In genomic region chr2:228841877-228842276, GRCh38 we compare ENCODE assay signal across 19 cellular contexts.
DNase-seq lines count a peak whose midpoint lies in the region; ATAC-seq and TF ChIP-seq lines count a peak whose summit lies in the region.
"Had no signal": no experiment of that assay in that cellular context is flagged by ENCODE, and none has a peak within 500 bp of the region (broad histone marks: within the 10 kb centered on the region; RNA-seq: fewer than 3 reads in every experiment).

No MANE protein-coding gene starts in this region.

- H3K9me3 ChIP-seq in left ventricle myocardium inferior (replicated peaks) = no peaks in the 10 kb centered on the region
- H3K9me3 ChIP-seq in fibroblast of lung (ENCODE audit: control insufficient read depth, insufficient read depth, low read depth, low read length) = no peaks in the 10 kb centered on the region
- H3K9me3 ChIP-seq in uterus = no peaks in the 10 kb centered on the region
- H3K9me3 ChIP-seq: esophagus muscularis mucosa, lower lobe of right lung, vagina had no signal

- H3K36me3 ChIP-seq in left ventricle myocardium inferior = no peaks in the 10 kb centered on the region
- H3K36me3 ChIP-seq in fibroblast of lung (ENCODE audit: control insufficient read depth, insufficient read depth, low read length) = no peaks in the 10 kb centered on the region
- H3K36me3 ChIP-seq in uterus = no peaks in the 10 kb centered on the region
- H3K36me3 ChIP-seq: esophagus muscularis mucosa, lower lobe of right lung, vagina had no signal

- intact Hi-C loops in left ventricle myocardium inferior (cut with micrococcal nuclease) = no loop called here
- intact Hi-C loops in Right ventricle myocardium superior (cut with DNase I) = no loop called here
- intact Hi-C loops in uterus (cut with DNase I; ENCODE audit: low total_unique reads) = no loop called here

- H3K4me1 ChIP-seq in left ventricle myocardium inferior (no peaks in the 10 kb centered on the region), fibroblast of lung (ENCODE audit: control insufficient read depth, extremely low read depth, insufficient read depth, low read length) (no peaks in the 10 kb centered on the region), uterus (no peaks in the 10 kb centered on the region)
- H3K4me1 ChIP-seq: esophagus muscularis mucosa, lower lobe of right lung, vagina had no signal

- ATAC-seq in Right ventricle myocardium superior (ENCODE audit: poor library complexity) (no peak), HG02840 (IDR thresholded peaks at IDR 0.05; ENCODE audit: low FRiP score, unreplicated experiment) (no peak), HG03432 (IDR thresholded peaks at IDR 0.05; ENCODE audit: unreplicated experiment) (no peak)
- ATAC-seq: lower lobe of right lung; natural killer cell; stimulated activated naive CD8-positive, alpha-beta T cell treated with anti-CD3 and anti-CD28 coated beads, Interleukin-15, amount 100 ng/mL, for 72 hours had no signal

- H3K27ac ChIP-seq in left ventricle myocardium inferior (replicated peaks) (peak overlapping the region; percentile 59), fibroblast of lung (ENCODE audit: insufficient read depth, low read length) (no peak overlapping the region), uterus (peak overlapping the region; percentile 30 to 36)
- H3K27ac ChIP-seq: dorsolateral prefrontal cortex, lower lobe of right lung, vagina had no signal

- no peak overlapping the region for H3K9ac ChIP-seq in fibroblast of lung (ENCODE audit: insufficient read depth, low read length)

- no peak overlapping the region for H2AFZ ChIP-seq in fibroblast of lung (ENCODE audit: low read length)

- H3K4me3 ChIP-seq in left ventricle myocardium inferior (no peak overlapping the region), fibroblast of lung (replicated peaks in 1 of 4; ENCODE audit: control extremely low read depth in 1 of 4, insufficient read depth in 1 of 4, low read depth in 3 of 4, low read length in 4 of 4) (no peak overlapping the region), uterus (no peak overlapping the region)
- H3K4me3 ChIP-seq: dorsolateral prefrontal cortex, esophagus muscularis mucosa, lower lobe of right lung, vagina had no signal

- no peak for TF ChIP-seq POLR2A in uterus (IDR thresholded peaks at IDR 0.05)

- no peaks in the 10 kb centered on the region for H4K20me1 ChIP-seq in fibroblast of lung (ENCODE audit: control insufficient read depth, extremely low read depth, insufficient read depth, low read length)

- H3K27me3 ChIP-seq in left ventricle myocardium inferior (ENCODE audit: low read depth) (no peaks in the 10 kb centered on the region), fibroblast of lung (ENCODE audit: control insufficient read depth, insufficient read depth, low read length) (no peaks in the 10 kb centered on the region), uterus (no peaks in the 10 kb centered on the region)
- H3K27me3 ChIP-seq: esophagus muscularis mucosa, vagina had no signal

- H3K79me2 ChIP-seq in fibroblast of lung (ENCODE audit: control insufficient read depth, insufficient read depth, low read length) = no peaks in the 10 kb centered on the region

- DNase-seq in left ventricle myocardium inferior = no peak
- no peak for DNase-seq in Right ventricle myocardium superior
- DNase-seq in NCI-H226 = peak; percentile 79
- peak; percentile 14 to 19 for DNase-seq in fibroblast of lung (ENCODE audit: low read depth in 2 of 2)
- no peak for DNase-seq in uterus
- DNase-seq in stimulated activated CD4-positive, alpha-beta T cell treated with anti-CD3 and anti-CD28 coated beads, Interleukin-15, amount 100 ng/mL, for 24 hours = no peak
- DNase-seq: activated CD8-positive, alpha-beta memory T cell treated with anti-CD3 and anti-CD28 coated beads, Interleukin-2, amount 50 U/mL, for 48 hours; activated naive CD4-positive, alpha-beta T cell treated with Interleukin-2 at 50 U/mL for 16 hours; dorsolateral prefrontal cortex; Karpas-422; lower lobe of right lung; natural killer cell; NCI-H146; NCI-H774; stimulated activated naive CD8-positive, alpha-beta T cell treated with anti-CD3 and anti-CD28 coated beads, Interleukin-15, amount 100 ng/mL, for 72 hours had no signal

- TF ChIP-seq CTCF in left ventricle myocardium inferior (IDR thresholded peaks at IDR 0.05; ENCODE audit: borderline replicate concordance) (no peak), fibroblast of lung (conservative IDR thresholded peaks at IDR 0.05 in 1 of 2, IDR thresholded peaks at IDR 0.05 in 1 of 2; ENCODE audit: low read depth in 1 of 2, low read length in 2 of 2) (no peak), uterus (IDR thresholded peaks at IDR 0.05) (no peak)

- H3K4me2 ChIP-seq in fibroblast of lung (ENCODE audit: extremely low read depth, insufficient read depth, low read length) = no peak overlapping the region

Comparison
In these comparisons a context has a peak if more than half of its experiments do, and no peak if none do; other contexts are left out.
1. DNase-seq: peak in NCI-H226 (single experiment) and fibroblast of lung (2 of 2); none in left ventricle myocardium inferior (single experiment), Right ventricle myocardium superior (single experiment), uterus (0 of 2) and stimulated activated CD4-positive, alpha-beta T cell treated with anti-CD3 and anti-CD28 coated beads, Interleukin-15, amount 100 ng/mL, for 24 hours (single experiment).